8 cellular contexts compared by ENCODE assay signal in the genomic region with DNA sequence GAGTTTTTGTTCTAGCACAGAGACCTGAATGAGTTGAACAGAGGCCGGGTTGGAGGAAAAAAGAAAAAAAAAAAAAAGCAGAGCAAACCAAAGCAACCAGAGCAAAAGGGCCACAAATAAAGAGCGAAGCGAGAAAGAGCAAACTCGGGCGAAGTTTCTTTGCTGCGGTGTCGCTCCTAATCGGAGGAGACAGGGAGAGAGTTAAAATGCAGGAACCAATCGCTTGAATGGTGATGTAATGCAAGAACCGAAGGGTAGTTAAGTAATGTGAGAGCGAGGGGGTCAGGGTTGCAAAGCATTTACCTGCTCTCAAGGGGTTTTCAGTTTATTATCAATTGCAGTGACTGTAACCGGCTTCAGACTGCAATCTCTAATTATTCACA.
DNase-seq lines count a peak whose midpoint lies in the region; ATAC-seq and TF ChIP-seq lines count a peak whose summit lies in the region.

No MANE protein-coding gene starts in this region.

- in situ Hi-C loops in ACHN (cut with HindIII; ENCODE audit: low pct_ligation_motif_present, low pct_unique_long_range_greater_than_20kb, low sequenced_read_pairs), result no loop called here

- H3K4me3 ChIP-seq in lower lobe of right lung (peak overlapping the region; percentile 54), aorta (ENCODE audit: low read length in 2 of 2) (peak overlapping the region; percentile 85 to 88)

- 1 to 2% methylated on average over 12 of the region's 12 CpGs for WGBS in aorta, 2 donors

- H3K9me3 ChIP-seq in lower lobe of right lung (no peaks in the 10 kb centered on the region), aorta (ENCODE audit: control insufficient read depth, low read length) (no peaks in the 10 kb centered on the region)

- peaks cover 39% of the 10 kb centered on the region for H3K4me1 ChIP-seq in lower lobe of right lung
- no peaks in the 10 kb centered on the region for H3K4me1 ChIP-seq in aorta (ENCODE audit: control insufficient read depth in 1 of 2, insufficient read depth in 2 of 2, low read length in 2 of 2)

- peak; percentile 95 for DNase-seq in ACHN
- DNase-seq in M059J (ENCODE audit: low read depth), result peak; percentile 79
- peak; percentile 71 for DNase-seq in dedifferentiated amniotic fluid mesenchymal stem cell (ENCODE audit: extremely low spot score)
- no peak for DNase-seq in lower lobe of right lung
- no peak for DNase-seq in aorta
- DNase-seq in NCI-H2227 treated with DMSO at 0.1 percent for 48 hours (lab: John Stamatoyannopoulos, UW), result no peak
- DNase-seq in OCI-M2 (lab: John Stamatoyannopoulos, UW; ENCODE audit: unreplicated experiment), result no peak
- DNase-seq in activated gamma-delta T cell treated with Interleukin-2 at 50 U/mL for 16 hours, result no peak

- H3K27me3 ChIP-seq in lower lobe of right lung (ENCODE audit: low read depth), result no peaks in the 10 kb centered on the region
- H3K27me3 ChIP-seq in aorta (ENCODE audit: control insufficient read depth in 1 of 2, insufficient read depth in 2 of 2, low read length in 1 of 2), result no peaks in the 10 kb centered on the region

- intact Hi-C loops in lower lobe of right lung (cut with DNase I), result no loop called here
- intact Hi-C loops in aorta (cut with DNase I), result loop anchor here (2.0 to 10.0 kb wide), 5 partner anchors 59 to 279 kb away; a partner anchor contains a TSS

- H3K36me3 ChIP-seq in lower lobe of right lung, result no peaks in the 10 kb centered on the region
- no peaks in the 10 kb centered on the region for H3K36me3 ChIP-seq in aorta (ENCODE audit: control insufficient read depth in 1 of 2, insufficient read depth in 2 of 2, low read length in 1 of 2)

- H3K27ac ChIP-seq in lower lobe of right lung, result peak overlapping the region; percentile 82
- H3K27ac ChIP-seq in aorta (ENCODE audit: low read depth in 1 of 2, low read length in 2 of 2), result peak overlapping the region; percentile 75 to 85

- no peak for TF ChIP-seq CTCF in lower lobe of right lung (IDR thresholded peaks at IDR 0.05)

- ATAC-seq in lower lobe of right lung (peak in 1 of 2 donors; percentile 42), aorta (ENCODE audit: low FRiP score) (peak; percentile 62)

Comparison
In these comparisons a context has a peak if more than half of its experiments do, and no peak if none do; other contexts are left out.
1. DNase-seq: peak in ACHN (single experiment), M059J (single experiment) and dedifferentiated amniotic fluid mesenchymal stem cell (single experiment); none in lower lobe of right lung (single experiment), aorta (0 of 2), NCI-H2227 treated with DMSO at 0.1 percent for 48 hours (single experiment), OCI-M2 (single experiment) and activated gamma-delta T cell treated with Interleukin-2 at 50 U/mL for 16 hours (single experiment).